1 cellular context compared by ENCODE assay signal in the genomic region with DNA sequence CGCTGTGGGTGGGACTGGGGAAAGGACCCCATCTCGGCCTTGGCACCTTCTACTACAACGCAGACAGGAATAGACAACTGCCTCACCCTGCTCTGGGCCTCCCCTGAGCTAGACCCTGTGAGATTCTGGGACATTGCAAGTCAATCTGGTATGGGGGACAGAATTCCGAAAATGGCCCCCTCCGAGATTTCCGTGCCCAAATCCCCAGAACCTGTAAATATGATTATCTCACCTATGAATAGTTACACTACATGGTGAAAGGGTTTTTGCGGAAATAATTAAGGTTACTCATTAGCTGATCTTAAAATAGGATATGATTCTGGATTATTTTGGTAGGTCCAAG.
TF ChIP-seq lines count a peak whose summit lies in the region.

No MANE protein-coding gene starts in this region.

TF ChIP-seq in HEK293, 187 proteins besides CTCF, POLR2A, EP300 and RAD21 (continued from another document):
- TF ChIP-seq, protein P1, sequence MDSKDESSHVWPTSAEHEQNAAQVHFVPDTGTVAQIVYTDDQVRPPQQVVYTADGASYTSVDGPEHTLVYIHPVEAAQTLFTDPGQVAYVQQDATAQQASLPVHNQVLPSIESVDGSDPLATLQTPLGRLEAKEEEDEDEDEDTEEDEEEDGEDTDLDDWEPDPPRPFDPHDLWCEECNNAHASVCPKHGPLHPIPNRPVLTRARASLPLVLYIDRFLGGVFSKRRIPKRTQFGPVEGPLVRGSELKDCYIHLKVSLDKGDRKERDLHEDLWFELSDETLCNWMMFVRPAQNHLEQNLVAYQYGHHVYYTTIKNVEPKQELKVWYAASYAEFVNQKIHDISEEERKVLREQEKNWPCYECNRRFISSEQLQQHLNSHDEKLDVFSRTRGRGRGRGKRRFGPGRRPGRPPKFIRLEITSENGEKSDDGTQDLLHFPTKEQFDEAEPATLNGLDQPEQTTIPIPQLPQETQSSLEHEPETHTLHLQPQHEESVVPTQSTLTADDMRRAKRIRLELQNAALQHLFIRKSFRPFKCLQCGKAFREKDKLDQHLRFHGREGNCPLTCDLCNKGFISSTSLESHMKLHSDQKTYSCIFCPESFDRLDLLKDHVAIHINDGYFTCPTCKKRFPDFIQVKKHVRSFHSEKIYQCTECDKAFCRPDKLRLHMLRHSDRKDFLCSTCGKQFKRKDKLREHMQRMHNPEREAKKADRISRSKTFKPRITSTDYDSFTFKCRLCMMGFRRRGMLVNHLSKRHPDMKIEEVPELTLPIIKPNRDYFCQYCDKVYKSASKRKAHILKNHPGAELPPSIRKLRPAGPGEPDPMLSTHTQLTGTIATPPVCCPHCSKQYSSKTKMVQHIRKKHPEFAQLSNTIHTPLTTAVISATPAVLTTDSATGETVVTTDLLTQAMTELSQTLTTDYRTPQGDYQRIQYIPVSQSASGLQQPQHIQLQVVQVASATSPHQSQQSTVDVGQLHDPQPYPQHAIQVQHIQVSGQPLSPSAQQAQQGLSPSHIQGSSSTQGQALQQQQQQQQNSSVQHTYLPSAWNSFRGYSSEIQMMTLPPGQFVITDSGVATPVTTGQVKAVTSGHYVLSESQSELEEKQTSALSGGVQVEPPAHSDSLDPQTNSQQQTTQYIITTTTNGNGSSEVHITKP (tag by site-specific recombination; IDR thresholded peaks at IDR 0.05): peak; percentile 82
- peak; percentile 31; the same call in 1 of the 2 replicates for TF ChIP-seq ZNF660 (tag by site-specific recombination; IDR thresholded peaks at IDR 0.05)
- TF ChIP-seq ZNF354C (tag by site-specific recombination; IDR thresholded peaks at IDR 0.05; ENCODE audit: borderline replicate concordance, low read depth): no peak
- TF ChIP-seq, protein P2, sequence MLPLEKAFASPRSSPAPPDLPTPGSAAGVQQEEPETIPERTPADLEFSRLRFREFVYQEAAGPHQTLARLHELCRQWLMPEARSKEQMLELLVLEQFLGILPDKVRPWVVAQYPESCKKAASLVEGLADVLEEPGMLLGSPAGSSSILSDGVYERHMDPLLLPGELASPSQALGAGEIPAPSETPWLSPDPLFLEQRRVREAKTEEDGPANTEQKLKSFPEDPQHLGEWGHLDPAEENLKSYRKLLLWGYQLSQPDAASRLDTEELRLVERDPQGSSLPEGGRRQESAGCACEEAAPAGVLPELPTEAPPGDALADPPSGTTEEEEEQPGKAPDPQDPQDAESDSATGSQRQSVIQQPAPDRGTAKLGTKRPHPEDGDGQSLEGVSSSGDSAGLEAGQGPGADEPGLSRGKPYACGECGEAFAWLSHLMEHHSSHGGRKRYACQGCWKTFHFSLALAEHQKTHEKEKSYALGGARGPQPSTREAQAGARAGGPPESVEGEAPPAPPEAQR (tag by site-specific recombination; IDR thresholded peaks at IDR 0.05): no peak
- no peak for TF ChIP-seq ZBTB20 (tag by site-specific recombination; IDR thresholded peaks at IDR 0.05)
